Comparison of ENCODE assay signal across 12 cellular contexts in genomic region chr10:24894728-24895127, GRCh38. TPM values are rescaled to one million over a fixed set of nuclear protein-coding genes. Genes with fewer than 3 reads are reported as not detected.
A peak's percentile ranks its signal among the peaks of the same experiment; 100 is the strongest.
DNase-seq lines count a peak whose midpoint lies in the region; ATAC-seq and TF ChIP-seq lines count a peak whose summit lies in the region.
"Had no signal": no experiment of that assay in that cellular context is flagged by ENCODE, and none has a peak within 500 bp of the region (broad histone marks: within the 10 kb centered on the region; RNA-seq: fewer than 3 reads in every experiment).

No MANE protein-coding gene starts in this region.

- POLR2A ChIA-PET in activated B cell treated with CpG ODN at 0.5 μM for 24 hours (lab: Charles Lee), result interaction anchor here (0.6 to 1.0 kb wide), 2 partner anchors 14 to 171 kb away, joined by 3 to 10 read pairs; partner anchors contain the start of gene ARHGAP21

- peak overlapping the region; percentile 4 for H3K27ac ChIP-seq in angular gyrus (ENCODE audit: low read depth, low read length)
- H3K27ac ChIP-seq: right atrium auricular region, tibial nerve, VCaP had no signal

- intact Hi-C loops in activated B cell treated with CpG ODN at 0.5 μM for 24 hours (cut with micrococcal nuclease), result no loop called here
- intact Hi-C loops in natural killer cell (cut with micrococcal nuclease), result no loop called here

- H3K27ac Mint-ChIP-seq in activated B cell treated with CpG ODN at 0.5 μM for 24 hours, result peak overlapping the region; percentile 82
- peak overlapping the region; percentile 91 to 92 for H3K27ac Mint-ChIP-seq in natural killer cell

- DNase-seq in Daoy (ENCODE audit: low read depth), result peak; percentile 43
- no peak for DNase-seq in activated B cell treated with CpG ODN at 0.5 μM for 24 hours
- DNase-seq in natural killer cell, result no peak
- DNase-seq in AG20443 (ENCODE audit: low spot score), result no peak
- DNase-seq in Ammon's horn (ENCODE audit: low spot score), result no peak
- DNase-seq: SHP77 treated with DMSO at 0.1 percent for 48 hours had no signal

- H3K4me3 Mint-ChIP-seq in activated B cell treated with CpG ODN at 0.5 μM for 24 hours (peak overlapping the region; percentile 61), natural killer cell (peak overlapping the region; percentile 85)

- H3K27me3 Mint-ChIP-seq in activated B cell treated with CpG ODN at 0.5 μM for 24 hours (no peaks in the 10 kb centered on the region), natural killer cell (ENCODE audit: low read depth in 2 of 2) (no peaks in the 10 kb centered on the region)

- H3K9me3 Mint-ChIP-seq in activated B cell treated with CpG ODN at 0.5 μM for 24 hours (no peaks in the 10 kb centered on the region), natural killer cell (no peaks in the 10 kb centered on the region)

- ATAC-seq in activated B cell treated with CpG ODN at 0.5 μM for 24 hours (ENCODE audit: low read depth) (peak; percentile 45), natural killer cell (peak; percentile 61 to 76 (median 62)), HG03469 (IDR thresholded peaks at IDR 0.05; ENCODE audit: unreplicated experiment) (no peak), GM21423 (IDR thresholded peaks at IDR 0.05; ENCODE audit: unreplicated experiment) (no peak)

- H3K4me1 Mint-ChIP-seq in activated B cell treated with CpG ODN at 0.5 μM for 24 hours (peaks cover 16% of the 10 kb centered on the region), natural killer cell (peaks cover 28 to 55% of the 10 kb centered on the region in 2 donors)

- CTCF ChIA-PET in activated B cell treated with CpG ODN at 0.5 μM for 24 hours (lab: Charles Lee), result no interaction called here

- TF ChIP-seq CTCF in activated B cell treated with CpG ODN at 0.5 μM for 24 hours (IDR thresholded peaks at IDR 0.05) (no peak), natural killer cell (IDR thresholded peaks at IDR 0.05) (no peak)

- no peaks in the 10 kb centered on the region for H3K36me3 Mint-ChIP-seq in activated B cell treated with CpG ODN at 0.5 μM for 24 hours (ENCODE audit: low read depth)
- no peaks in the 10 kb centered on the region for H3K36me3 Mint-ChIP-seq in natural killer cell

RNA-seq across cellular contexts. Expression of gene PRTFDC1, which starts 57.7 kb away (rescaled TPM):
- 4.9 and 8.7 TPM in 2 replicates for total RNA-seq in Daoy (2014; rRNA removed; shearing (Covaris generic))
- not detected in 2 replicates for total RNA-seq in activated B cell treated with CpG ODN at 0.5 μM for 24 hours
- 1 to 10 TPM; 1.2 to 1.9 (median 1.4) TPM for total RNA-seq in natural killer cell

Comparison
In these comparisons a context has a peak if more than half of its experiments do, and no peak if none do; other contexts are left out.
1. ATAC-seq: peak in activated B cell treated with CpG ODN at 0.5 μM for 24 hours (single experiment) and natural killer cell (3 of 3); none in HG03469 (single experiment) and GM21423 (single experiment).